In genomic region chr13:32455594-32455903, GRCh38 we compare ENCODE assay signal across 1 cellular context.
TF ChIP-seq lines count a peak whose summit lies in the region.

No MANE protein-coding gene starts in this region.

TF ChIP-seq in HepG2, 621 proteins besides CTCF, POLR2A, EP300 and RAD21 (continued from another document and continues in another):
- TF ChIP-seq DMTF1 (CRISPR knock-in tag; IDR thresholded peaks at IDR 0.05) (no peak), TFDP1 (CRISPR knock-in tag; IDR thresholded peaks at IDR 0.05; ENCODE audit: borderline replicate concordance) (no peak), ZNF12 (CRISPR knock-in tag; IDR thresholded peaks at IDR 0.05) (0 out of 2 replicates have a peak, but pooled peaks have one; percentile 2), CCAR2 (optimal IDR thresholded peaks at IDR 0.05; ENCODE audit: low read depth, low read length) (no peak), ZXDC (CRISPR knock-in tag; IDR thresholded peaks at IDR 0.05) (no peak), ZFX (CRISPR knock-in tag; IDR thresholded peaks at IDR 0.05; ENCODE audit: low read depth) (no peak), MEIS1 (CRISPR knock-in tag; IDR thresholded peaks at IDR 0.05; ENCODE audit: borderline replicate concordance) (0 out of 2 replicates have a peak, but pooled peaks have one; percentile 12), MEIS2 (CRISPR knock-in tag; IDR thresholded peaks at IDR 0.05) (no peak), FOSL2 (CRISPR knock-in tag; IDR thresholded peaks at IDR 0.05) (no peak), NR0B2 (CRISPR knock-in tag; IDR thresholded peaks at IDR 0.05) (0 out of 2 replicates have a peak, but pooled peaks have one; percentile 7), ZNF225 (CRISPR knock-in tag; IDR thresholded peaks at IDR 0.05) (0 out of 2 replicates have a peak, but pooled peaks have one; percentile 21), GMEB2 (CRISPR knock-in tag; IDR thresholded peaks at IDR 0.05; ENCODE audit: low read depth) (no peak), KLF6 (CRISPR knock-in tag; IDR thresholded peaks at IDR 0.05) (no peak), ZKSCAN5 (CRISPR knock-in tag; IDR thresholded peaks at IDR 0.05) (no peak), ZKSCAN1 (IDR thresholded peaks at IDR 0.05; ENCODE audit: low read length) (no peak), ZNF543 (CRISPR knock-in tag; IDR thresholded peaks at IDR 0.05) (0 out of 2 replicates have a peak, but pooled peaks have one; percentile 39), ZNF20 (CRISPR knock-in tag; IDR thresholded peaks at IDR 0.05) (no peak), BCL3 (CRISPR knock-in tag; IDR thresholded peaks at IDR 0.05) (no peak), ZNF75D (CRISPR knock-in tag; IDR thresholded peaks at IDR 0.05; ENCODE audit: borderline replicate concordance) (no peak), KLF12 (CRISPR knock-in tag; IDR thresholded peaks at IDR 0.05; ENCODE audit: borderline replicate concordance) (no peak), MIER2 (CRISPR knock-in tag; IDR thresholded peaks at IDR 0.05) (0 out of 2 replicates have a peak, but pooled peaks have one; percentile 5), THAP7 (CRISPR knock-in tag; IDR thresholded peaks at IDR 0.05) (no peak), ZNF746 (CRISPR knock-in tag; IDR thresholded peaks at IDR 0.05) (no peak), ZNF510 (CRISPR knock-in tag; IDR thresholded peaks at IDR 0.05; ENCODE audit: low read depth) (no peak), ZNF296 (CRISPR knock-in tag; conservative IDR thresholded peaks at IDR 0.05) (0 out of 2 replicates have a peak, but pooled peaks have one; percentile 55), PCBP1 (IDR thresholded peaks at IDR 0.05; ENCODE audit: borderline replicate concordance, low read depth, low read length) (no peak), ASH2L (IDR thresholded peaks at IDR 0.05; ENCODE audit: insufficient read length, low read depth, low read length) (no peak), ZNF512B (CRISPR knock-in tag; IDR thresholded peaks at IDR 0.05; ENCODE audit: borderline replicate concordance) (no peak), NFRKB (IDR thresholded peaks at IDR 0.05) (no peak), IRF9 (CRISPR knock-in tag; IDR thresholded peaks at IDR 0.05; ENCODE audit: borderline replicate concordance) (0 out of 2 replicates have a peak, but pooled peaks have one; percentile 27), ETV5 (CRISPR knock-in tag; IDR thresholded peaks at IDR 0.05; ENCODE audit: borderline replicate concordance) (no peak), ZNF609 (CRISPR knock-in tag; IDR thresholded peaks at IDR 0.05; ENCODE audit: borderline replicate concordance) (no peak)
